In the genomic region with DNA sequence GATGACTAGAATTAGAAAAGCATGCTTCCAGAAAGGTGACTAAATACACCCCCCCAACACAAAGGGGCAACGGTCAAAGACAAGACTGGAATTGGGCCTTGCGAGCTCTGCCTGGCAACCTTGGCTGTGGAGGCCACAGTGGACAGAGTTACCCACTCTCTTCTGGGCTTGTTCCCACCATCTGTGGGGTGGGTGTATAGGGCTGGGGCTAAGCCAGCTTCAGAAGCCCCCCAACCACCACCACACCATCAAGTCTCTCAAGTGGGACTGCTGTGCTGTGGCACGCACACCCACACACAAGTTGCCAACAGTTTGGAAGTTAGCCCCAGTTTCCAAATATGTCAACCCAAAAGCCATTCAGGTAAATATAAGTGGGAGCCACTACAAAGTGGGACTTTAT, we compare ENCODE assay signal across 15 cellular contexts. TPM values are rescaled to one million over a fixed set of nuclear protein-coding genes. Genes with fewer than 3 reads are reported as not detected.
DNase-seq lines count a peak whose midpoint lies in the region; ATAC-seq and TF ChIP-seq lines count a peak whose summit lies in the region.
"Had no signal": no experiment of that assay in that cellular context is flagged by ENCODE, and none has a peak within 500 bp of the region (broad histone marks: within the 10 kb centered on the region; RNA-seq: fewer than 3 reads in every experiment).

No MANE protein-coding gene starts in this region.

- peaks cover 4% of the 10 kb centered on the region for H3K9me3 Mint-ChIP-seq in activated naive CD4-positive, alpha-beta T cell treated with anti-CD3 and anti-CD28 coated beads for 36 hours
- H3K9me3 Mint-ChIP-seq in activated naive CD8-positive, alpha-beta T cell treated with anti-CD3 and anti-CD28 coated beads, Interleukin-2, amount 50 U/mL, for 24 hours: no peaks in the 10 kb centered on the region
- H3K9me3 Mint-ChIP-seq in naive B cell: peaks cover 0 to 4% (median 0%) of the 10 kb centered on the region in 7 donors

- no peak overlapping the region for H3K4me3 ChIP-seq in tibial nerve

- no peak for DNase-seq in activated naive CD4-positive, alpha-beta T cell treated with anti-CD3 and anti-CD28 coated beads for 36 hours
- DNase-seq in activated naive CD4-positive, alpha-beta T cell (lab: John Stamatoyannopoulos, UW): no peak
- DNase-seq in activated naive CD8-positive, alpha-beta T cell treated with anti-CD3 and anti-CD28 coated beads, Interleukin-2, amount 50 U/mL, for 24 hours: no peak
- DNase-seq in naive B cell (no peak), tibial nerve (ENCODE audit: low spot score in 2 of 2) (no peak), DMS 273 (lab: John Stamatoyannopoulos, UW; ENCODE audit: unreplicated experiment) (no peak), NCI-H446 (lab: John Stamatoyannopoulos, UW) (no peak)
- DNase-seq: caudate nucleus, HCEC 1CT, NCI-H1105, NCI-H524, retina, uterus had no signal

- no peaks in the 10 kb centered on the region for H3K9me3 ChIP-seq in tibial nerve
- H3K9me3 ChIP-seq: uterus had no signal

- H3K27me3 ChIP-seq in tibial nerve: no peaks in the 10 kb centered on the region
- H3K27me3 ChIP-seq: uterus had no signal

- TF ChIP-seq EP300 in tibial nerve (IDR thresholded peaks at IDR 0.05): no peak

- TF ChIP-seq CTCF in tibial nerve (IDR thresholded peaks at IDR 0.05): no peak

- no peaks in the 10 kb centered on the region for H3K27me3 Mint-ChIP-seq in activated naive CD4-positive, alpha-beta T cell treated with anti-CD3 and anti-CD28 coated beads for 36 hours (ENCODE audit: low read depth)
- H3K27me3 Mint-ChIP-seq in activated naive CD8-positive, alpha-beta T cell treated with anti-CD3 and anti-CD28 coated beads, Interleukin-2, amount 50 U/mL, for 24 hours: no peaks in the 10 kb centered on the region
- no peaks in the 10 kb centered on the region for H3K27me3 Mint-ChIP-seq in naive B cell

- TF ChIP-seq POLR2A in tibial nerve (IDR thresholded peaks at IDR 0.05): no peak

- H3K4me1 Mint-ChIP-seq in activated naive CD4-positive, alpha-beta T cell treated with anti-CD3 and anti-CD28 coated beads for 36 hours (ENCODE audit: low read depth): peaks cover 94% of the 10 kb centered on the region
- peaks cover 94% of the 10 kb centered on the region for H3K4me1 Mint-ChIP-seq in activated naive CD8-positive, alpha-beta T cell treated with anti-CD3 and anti-CD28 coated beads, Interleukin-2, amount 50 U/mL, for 24 hours
- peaks cover 59 to 92% (median 87%) of the 10 kb centered on the region in 3 donors for H3K4me1 Mint-ChIP-seq in naive B cell

- ATAC-seq in activated naive CD8-positive, alpha-beta T cell treated with anti-CD3 and anti-CD28 coated beads, Interleukin-2, amount 50 U/mL, for 24 hours: no peak
- ATAC-seq in naive B cell (ENCODE audit: low read depth in 2 of 2) (no peak), SK-N-SH treated with all-trans-retinoic acid at 6 μM for 48 hours (no peak)
- ATAC-seq: Right ventricle myocardium inferior had no signal

- WGBS in tibial nerve, 2 donors: 69 to 70% methylated on average over 3 of the region's 3 CpGs

- H3K27ac Mint-ChIP-seq in activated naive CD4-positive, alpha-beta T cell treated with anti-CD3 and anti-CD28 coated beads for 36 hours: peak overlapping the region; percentile 81
- peak overlapping the region; percentile 46 for H3K27ac Mint-ChIP-seq in activated naive CD8-positive, alpha-beta T cell treated with anti-CD3 and anti-CD28 coated beads, Interleukin-2, amount 50 U/mL, for 24 hours
- peak overlapping the region in 4 of 6 donors; percentile 20 to 63 (median 34) for H3K27ac Mint-ChIP-seq in naive B cell

- no peak overlapping the region for H3K4me3 Mint-ChIP-seq in activated naive CD4-positive, alpha-beta T cell treated with anti-CD3 and anti-CD28 coated beads for 36 hours
- H3K4me3 Mint-ChIP-seq in activated naive CD8-positive, alpha-beta T cell treated with anti-CD3 and anti-CD28 coated beads, Interleukin-2, amount 50 U/mL, for 24 hours: no peak overlapping the region
- H3K4me3 Mint-ChIP-seq in naive B cell: peak overlapping the region in 2 of 8 donors; percentile 16 to 40

- H3K36me3 ChIP-seq in tibial nerve: no peaks in the 10 kb centered on the region
- H3K36me3 ChIP-seq: uterus had no signal

- H3K36me3 Mint-ChIP-seq in activated naive CD4-positive, alpha-beta T cell treated with anti-CD3 and anti-CD28 coated beads for 36 hours (ENCODE audit: low read depth): peaks cover 50% of the 10 kb centered on the region
- H3K36me3 Mint-ChIP-seq in activated naive CD8-positive, alpha-beta T cell treated with anti-CD3 and anti-CD28 coated beads, Interleukin-2, amount 50 U/mL, for 24 hours (ENCODE audit: low read depth): peaks cover 69% of the 10 kb centered on the region
- H3K36me3 Mint-ChIP-seq in naive B cell: no peaks in the 10 kb centered on the region

- H3K27ac ChIP-seq in tibial nerve: peak overlapping the region in 3 of 4 donors; percentile 24 to 75 (median 38)

- peaks cover 0 to 100% (median 76%) of the 10 kb centered on the region in 4 donors for H3K4me1 ChIP-seq in tibial nerve

- intact Hi-C loops in activated naive CD4-positive, alpha-beta T cell treated with anti-CD3 and anti-CD28 coated beads for 36 hours (cut with micrococcal nuclease): no loop called here

- CTCF ChIA-PET in activated naive CD4-positive, alpha-beta T cell treated with anti-CD3 and anti-CD28 coated beads for 36 hours (lab: Charles Lee): interaction anchor here (0.6 to 1.0 kb wide), 3 partner anchors 9 to 15 kb away, joined by 3 read pairs; no protein-coding TSS in a partner anchor

TF ChIP-seq in SK-N-SH treated with all-trans-retinoic acid at 6 μM for 48 hours, 23 proteins besides CTCF, POLR2A, EP300 and RAD21:
- no peak for TF ChIP-seq ZC3H10 (CRISPR knock-in tag; IDR thresholded peaks at IDR 0.05)
- TF ChIP-seq ZFP3 (CRISPR knock-in tag; IDR thresholded peaks at IDR 0.05): no peak
- TF ChIP-seq OSR1 (CRISPR knock-in tag; IDR thresholded peaks at IDR 0.05): no peak
- TF ChIP-seq ZNF8 (CRISPR knock-in tag; IDR thresholded peaks at IDR 0.05): no peak
- no peak for TF ChIP-seq TCF4 (CRISPR knock-in tag; IDR thresholded peaks at IDR 0.05; ENCODE audit: borderline replicate concordance)
- TF ChIP-seq, protein P1, sequence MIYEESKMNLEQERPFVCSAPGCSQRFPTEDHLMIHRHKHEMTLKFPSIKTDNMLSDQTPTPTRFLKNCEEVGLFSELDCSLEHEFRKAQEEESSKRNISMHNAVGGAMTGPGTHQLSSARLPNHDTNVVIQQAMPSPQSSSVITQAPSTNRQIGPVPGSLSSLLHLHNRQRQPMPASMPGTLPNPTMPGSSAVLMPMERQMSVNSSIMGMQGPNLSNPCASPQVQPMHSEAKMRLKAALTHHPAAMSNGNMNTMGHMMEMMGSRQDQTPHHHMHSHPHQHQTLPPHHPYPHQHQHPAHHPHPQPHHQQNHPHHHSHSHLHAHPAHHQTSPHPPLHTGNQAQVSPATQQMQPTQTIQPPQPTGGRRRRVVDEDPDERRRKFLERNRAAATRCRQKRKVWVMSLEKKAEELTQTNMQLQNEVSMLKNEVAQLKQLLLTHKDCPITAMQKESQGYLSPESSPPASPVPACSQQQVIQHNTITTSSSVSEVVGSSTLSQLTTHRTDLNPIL (CRISPR knock-in tag; IDR thresholded peaks at IDR 0.05; ENCODE audit: low read depth): no peak
- no peak for TF ChIP-seq ARNTL (CRISPR knock-in tag; IDR thresholded peaks at IDR 0.05; ENCODE audit: borderline replicate concordance, low read depth)
- TF ChIP-seq, protein P2, sequence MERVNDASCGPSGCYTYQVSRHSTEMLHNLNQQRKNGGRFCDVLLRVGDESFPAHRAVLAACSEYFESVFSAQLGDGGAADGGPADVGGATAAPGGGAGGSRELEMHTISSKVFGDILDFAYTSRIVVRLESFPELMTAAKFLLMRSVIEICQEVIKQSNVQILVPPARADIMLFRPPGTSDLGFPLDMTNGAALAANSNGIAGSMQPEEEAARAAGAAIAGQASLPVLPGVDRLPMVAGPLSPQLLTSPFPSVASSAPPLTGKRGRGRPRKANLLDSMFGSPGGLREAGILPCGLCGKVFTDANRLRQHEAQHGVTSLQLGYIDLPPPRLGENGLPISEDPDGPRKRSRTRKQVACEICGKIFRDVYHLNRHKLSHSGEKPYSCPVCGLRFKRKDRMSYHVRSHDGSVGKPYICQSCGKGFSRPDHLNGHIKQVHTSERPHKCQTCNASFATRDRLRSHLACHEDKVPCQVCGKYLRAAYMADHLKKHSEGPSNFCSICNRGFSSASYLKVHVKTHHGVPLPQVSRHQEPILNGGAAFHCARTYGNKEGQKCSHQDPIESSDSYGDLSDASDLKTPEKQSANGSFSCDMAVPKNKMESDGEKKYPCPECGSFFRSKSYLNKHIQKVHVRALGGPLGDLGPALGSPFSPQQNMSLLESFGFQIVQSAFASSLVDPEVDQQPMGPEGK (CRISPR knock-in tag; IDR thresholded peaks at IDR 0.05; ENCODE audit: borderline replicate concordance): no peak
- no peak for TF ChIP-seq ESRRG (CRISPR knock-in tag; IDR thresholded peaks at IDR 0.05)
- no peak for TF ChIP-seq ZFP30 (CRISPR knock-in tag; IDR thresholded peaks at IDR 0.05)
- TF ChIP-seq GLIS3 (CRISPR knock-in tag; IDR thresholded peaks at IDR 0.05): no peak
- TF ChIP-seq, protein P3, sequence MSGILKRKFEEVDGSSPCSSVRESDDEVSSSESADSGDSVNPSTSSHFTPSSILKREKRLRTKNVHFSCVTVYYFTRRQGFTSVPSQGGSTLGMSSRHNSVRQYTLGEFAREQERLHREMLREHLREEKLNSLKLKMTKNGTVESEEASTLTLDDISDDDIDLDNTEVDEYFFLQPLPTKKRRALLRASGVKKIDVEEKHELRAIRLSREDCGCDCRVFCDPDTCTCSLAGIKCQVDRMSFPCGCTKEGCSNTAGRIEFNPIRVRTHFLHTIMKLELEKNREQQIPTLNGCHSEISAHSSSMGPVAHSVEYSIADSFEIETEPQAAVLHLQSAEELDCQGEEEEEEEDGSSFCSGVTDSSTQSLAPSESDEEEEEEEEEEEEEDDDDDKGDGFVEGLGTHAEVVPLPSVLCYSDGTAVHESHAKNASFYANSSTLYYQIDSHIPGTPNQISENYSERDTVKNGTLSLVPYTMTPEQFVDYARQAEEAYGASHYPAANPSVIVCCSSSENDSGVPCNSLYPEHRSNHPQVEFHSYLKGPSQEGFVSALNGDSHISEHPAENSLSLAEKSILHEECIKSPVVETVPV (CRISPR knock-in tag; IDR thresholded peaks at IDR 0.05): no peak
- TF ChIP-seq CSDC2 (CRISPR knock-in tag; IDR thresholded peaks at IDR 0.05): no peak
- TF ChIP-seq TOX (CRISPR knock-in tag; IDR thresholded peaks at IDR 0.05; ENCODE audit: borderline replicate concordance): no peak
- no peak for TF ChIP-seq ISL1 (CRISPR knock-in tag; IDR thresholded peaks at IDR 0.05)
- TF ChIP-seq SNAI2 (CRISPR knock-in tag; IDR thresholded peaks at IDR 0.05): no peak

RNA-seq across cellular contexts. Expression of a gene that starts 7.8 kb away (rescaled TPM):
- 10 to 100 TPM; 63.8 to 66.9 TPM for total RNA-seq in activated naive CD4-positive, alpha-beta T cell treated with anti-CD3 and anti-CD28 coated beads for 36 hours
- 10 to 100 TPM; 45.9 to 60.4 (median 54.7) TPM for polyA plus RNA-seq in naive B cell (ENCODE audit: low read depth in 6 of 6)
- total RNA-seq in tibial nerve: 100 to 1,000 TPM; 112 to 164 (median 145) TPM

RNA-seq across cellular contexts. Expression of a gene that starts 44.1 kb away (rescaled TPM):
- 100 to 1,000 TPM; 312 to 340 TPM for total RNA-seq in activated naive CD4-positive, alpha-beta T cell treated with anti-CD3 and anti-CD28 coated beads for 36 hours
- polyA plus RNA-seq in naive B cell (ENCODE audit: low read depth in 6 of 6): 10 to 100 TPM; 48.0 to 96.3 (median 70.3) TPM
- 100 to 1,000 TPM in 1 of 4 donors, 10 to 100 TPM in 3; 77.3 to 102 (median 94.4) TPM for total RNA-seq in tibial nerve
